In genomic region chr11:105456950-105457349, GRCh38 we compare ENCODE assay signal across 1 cellular context.
TF ChIP-seq lines count a peak whose summit lies in the region.

No MANE protein-coding gene starts in this region.

TF ChIP-seq in K562, 482 proteins besides CTCF, POLR2A, EP300 and RAD21 (continued from another document):
- no peak for TF ChIP-seq ZNF518B (CRISPR knock-in tag; IDR thresholded peaks at IDR 0.05)
- no peak for TF ChIP-seq NCOA4 (IDR thresholded peaks at IDR 0.05; ENCODE audit: partially characterized antibody)
- TF ChIP-seq TAL1 (IDR thresholded peaks at IDR 0.05): no peak
